In genomic region chr3:5974637-5975322, GRCh38 we compare ENCODE assay signal across 14 cellular contexts.
DNase-seq lines count a peak whose midpoint lies in the region; ATAC-seq and TF ChIP-seq lines count a peak whose summit lies in the region.
"Had no signal": no experiment of that assay in that cellular context is flagged by ENCODE, and none has a peak within 500 bp of the region (broad histone marks: within the 10 kb centered on the region; RNA-seq: fewer than 3 reads in every experiment).

No MANE protein-coding gene starts in this region.

- TF ChIP-seq CTCF in gastroesophageal sphincter (IDR thresholded peaks at IDR 0.05) (no peak), natural killer cell (IDR thresholded peaks at IDR 0.05) (no peak)

- no peaks in the 10 kb centered on the region for H3K27me3 Mint-ChIP-seq in T-helper 2 cell treated with Interferon-gamma antibody and Interleukin-4, amounts not matched to agents 5 μg/mL and 100 μg/mL, for 36 hours (ENCODE audit: low read depth)
- no peaks in the 10 kb centered on the region for H3K27me3 Mint-ChIP-seq in natural killer cell (ENCODE audit: low read depth in 2 of 2)
- H3K27me3 Mint-ChIP-seq: CD4-positive, CD25-positive, alpha-beta regulatory T cell had no signal

- peak; percentile 16 for ATAC-seq in gastroesophageal sphincter
- peak; percentile 62 for ATAC-seq in sciatic nerve
- no peak for ATAC-seq in natural killer cell

- no peaks in the 10 kb centered on the region for H3K36me3 ChIP-seq in gastroesophageal sphincter

- 73 to 81% methylated on average over 2 to 3 of the region's 3 CpGs for WGBS in gastroesophageal sphincter (ENCODE audit: low coverage in 1 of 2), 2 donors

- no peaks in the 10 kb centered on the region for H3K4me1 Mint-ChIP-seq in T-helper 2 cell treated with Interferon-gamma antibody and Interleukin-4, amounts not matched to agents 5 μg/mL and 100 μg/mL, for 36 hours (ENCODE audit: low read depth)
- no peaks in the 10 kb centered on the region for H3K4me1 Mint-ChIP-seq in natural killer cell
- H3K4me1 Mint-ChIP-seq: CD4-positive, CD25-positive, alpha-beta regulatory T cell; IgD-negative memory B cell had no signal

- peak; percentile 10 for DNase-seq in SKM-1 treated with dmso at 0.1 percent for 144 hours (lab: John Stamatoyannopoulos, UW; ENCODE audit: unreplicated experiment)
- no peak for DNase-seq in SKM-1 (lab: John Stamatoyannopoulos, UW; ENCODE audit: unreplicated experiment)
- peak; percentile 96 for DNase-seq in MV-4-11 (lab: John Stamatoyannopoulos, UW)
- no peak for DNase-seq in sciatic nerve (ENCODE audit: low spot score)
- DNase-seq in GOT3 (lab: John Stamatoyannopoulos, UW) = no peak
- DNase-seq in T-helper 2 cell treated with Interferon-gamma antibody and Interleukin-4, amounts not matched to agents 5 μg/mL and 100 μg/mL, for 36 hours (ENCODE audit: low spot score) = no peak
- no peak for DNase-seq in natural killer cell
- DNase-seq: CD4-positive, CD25-positive, alpha-beta regulatory T cell; DMS79 treated with DMSO at 0.1 percent for 48 hours; NCI-H1092; NCI-H345; NCI-H526 treated with DMSO at 0.1 percent for 48 hours had no signal

- no peaks in the 10 kb centered on the region for H3K36me3 Mint-ChIP-seq in T-helper 2 cell treated with Interferon-gamma antibody and Interleukin-4, amounts not matched to agents 5 μg/mL and 100 μg/mL, for 36 hours (ENCODE audit: low read depth)
- H3K36me3 Mint-ChIP-seq in natural killer cell = no peaks in the 10 kb centered on the region
- H3K36me3 Mint-ChIP-seq: CD4-positive, CD25-positive, alpha-beta regulatory T cell; IgD-negative memory B cell had no signal

- H3K4me3 ChIP-seq in gastroesophageal sphincter = no peak overlapping the region

- no peak overlapping the region for H3K4me3 Mint-ChIP-seq in T-helper 2 cell treated with Interferon-gamma antibody and Interleukin-4, amounts not matched to agents 5 μg/mL and 100 μg/mL, for 36 hours
- no peak overlapping the region for H3K4me3 Mint-ChIP-seq in natural killer cell
- H3K4me3 Mint-ChIP-seq: CD4-positive, CD25-positive, alpha-beta regulatory T cell; IgD-negative memory B cell had no signal

- intact Hi-C loops in sciatic nerve (cut with DNase I) (no loop called here), natural killer cell (cut with micrococcal nuclease) (no loop called here)

- no peak for TF ChIP-seq POLR2A in gastroesophageal sphincter (IDR thresholded peaks at IDR 0.05)

- peaks cover 7% of the 10 kb centered on the region for H3K9me3 Mint-ChIP-seq in T-helper 2 cell treated with Interferon-gamma antibody and Interleukin-4, amounts not matched to agents 5 μg/mL and 100 μg/mL, for 36 hours
- peaks cover 5 to 13% of the 10 kb centered on the region in 2 donors for H3K9me3 Mint-ChIP-seq in natural killer cell

- no peaks in the 10 kb centered on the region for H3K27me3 ChIP-seq in gastroesophageal sphincter

- H3K27ac Mint-ChIP-seq in T-helper 2 cell treated with Interferon-gamma antibody and Interleukin-4, amounts not matched to agents 5 μg/mL and 100 μg/mL, for 36 hours = no peak overlapping the region
- no peak overlapping the region for H3K27ac Mint-ChIP-seq in natural killer cell
- H3K27ac Mint-ChIP-seq: CD4-positive, CD25-positive, alpha-beta regulatory T cell; IgD-negative memory B cell had no signal

- H3K9me3 ChIP-seq in gastroesophageal sphincter = no peaks in the 10 kb centered on the region

- no peak for TF ChIP-seq EP300 in gastroesophageal sphincter (IDR thresholded peaks at IDR 0.05)

- no peak overlapping the region for H3K27ac ChIP-seq in gastroesophageal sphincter

- H3K4me1 ChIP-seq in gastroesophageal sphincter = no peaks in the 10 kb centered on the region

Comparison
In these comparisons a context has a peak if more than half of its experiments do, and no peak if none do; other contexts are left out.
1. DNase-seq: peak in SKM-1 treated with dmso at 0.1 percent for 144 hours (single experiment) and MV-4-11 (single experiment); none in SKM-1 (single experiment), sciatic nerve (single experiment), GOT3 (single experiment), T-helper 2 cell treated with Interferon-gamma antibody and Interleukin-4, amounts not matched to agents 5 μg/mL and 100 μg/mL, for 36 hours (single experiment) and natural killer cell (single experiment).
2. ATAC-seq: peak in gastroesophageal sphincter (single experiment) and sciatic nerve (single experiment); none in natural killer cell (0 of 3).